Comparison of ENCODE assay signal across 8 cellular contexts in the genomic region with DNA sequence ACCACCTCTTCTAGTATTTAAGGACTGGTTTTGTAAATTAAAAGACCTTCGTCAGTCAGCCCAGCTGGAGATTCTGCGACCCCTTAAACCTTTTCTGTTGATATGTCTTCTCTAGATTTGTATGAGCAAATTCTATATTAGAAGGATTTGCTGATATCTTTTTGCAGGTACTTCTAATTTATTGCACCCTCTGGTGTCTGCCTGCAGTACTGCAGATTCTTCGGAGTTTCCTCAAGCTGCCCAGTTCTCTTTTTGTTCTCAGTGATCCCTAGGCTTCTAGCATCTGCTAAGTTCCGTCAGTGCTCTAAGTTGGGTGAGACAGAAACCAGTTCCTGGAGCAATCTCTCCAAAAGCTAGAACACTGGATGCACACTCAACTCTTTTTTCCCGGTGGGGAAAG.
A peak's percentile ranks its signal among the peaks of the same experiment; 100 is the strongest.
DNase-seq lines count a peak whose midpoint lies in the region; ATAC-seq and TF ChIP-seq lines count a peak whose summit lies in the region.

No MANE protein-coding gene starts in this region.

- H3K4me1 Mint-ChIP-seq in activated T-helper 17 cell treated with anti-CD3 and anti-CD28 coated beads, Interleukin-2, amount 50 U/mL, for 72 hours, result no peaks in the 10 kb centered on the region

- H3K27ac ChIP-seq in body of pancreas, result no peak overlapping the region

- no peak overlapping the region for H3K4me3 Mint-ChIP-seq in activated T-helper 17 cell treated with anti-CD3 and anti-CD28 coated beads, Interleukin-2, amount 50 U/mL, for 72 hours

- H3K27me3 ChIP-seq in body of pancreas (no peaks in the 10 kb centered on the region), kidney epithelial cell (ENCODE audit: control insufficient read depth, insufficient read depth, low read length) (no peaks in the 10 kb centered on the region)

- H3K27ac Mint-ChIP-seq in activated T-helper 17 cell treated with anti-CD3 and anti-CD28 coated beads, Interleukin-2, amount 50 U/mL, for 72 hours, result no peak overlapping the region

- peak; percentile 61 to 90 (median 77) for TF ChIP-seq CTCF in body of pancreas (IDR thresholded peaks at IDR 0.05)
- TF ChIP-seq CTCF in kidney epithelial cell (IDR thresholded peaks at IDR 0.05; ENCODE audit: insufficient read depth, low read length, poor library complexity, severe bottlenecking), result peak; percentile 83

- no peaks in the 10 kb centered on the region for H3K36me3 Mint-ChIP-seq in activated T-helper 17 cell treated with anti-CD3 and anti-CD28 coated beads, Interleukin-2, amount 50 U/mL, for 72 hours (ENCODE audit: low read depth)

- peak; percentile 63 for ATAC-seq in GM21367 (IDR thresholded peaks at IDR 0.05; ENCODE audit: unreplicated experiment)
- ATAC-seq in body of pancreas, result peak; percentile 72
- ATAC-seq in activated T-helper 17 cell treated with anti-CD3 and anti-CD28 coated beads, Interleukin-2, amount 50 U/mL, for 72 hours (replicated peaks), result no peak

- H3K27me3 Mint-ChIP-seq in activated T-helper 17 cell treated with anti-CD3 and anti-CD28 coated beads, Interleukin-2, amount 50 U/mL, for 72 hours, result no peaks in the 10 kb centered on the region

- H3K36me3 ChIP-seq in body of pancreas (replicated peaks in 1 of 2; ENCODE audit: insufficient read depth in 1 of 2, low read depth in 2 of 2) (no peaks in the 10 kb centered on the region), kidney epithelial cell (ENCODE audit: control insufficient read depth, insufficient read depth, low read length) (no peaks in the 10 kb centered on the region)

- TF ChIP-seq POLR2A in body of pancreas (IDR thresholded peaks at IDR 0.05), result no peak

- no peaks in the 10 kb centered on the region for H3K9me3 Mint-ChIP-seq in activated T-helper 17 cell treated with anti-CD3 and anti-CD28 coated beads, Interleukin-2, amount 50 U/mL, for 72 hours

- intact Hi-C loops in body of pancreas (cut with DNase I), result loop anchor here (5.0 kb wide), 1 partner anchor 274 kb away; no protein-coding TSS in a partner anchor

- H3K9me3 ChIP-seq in body of pancreas, result no peaks in the 10 kb centered on the region

- H3K4me3 ChIP-seq in body of pancreas (no peak overlapping the region), kidney epithelial cell (ENCODE audit: low read depth, low read length) (no peak overlapping the region)

- no peaks in the 10 kb centered on the region for H3K4me1 ChIP-seq in body of pancreas

- WGBS in body of pancreas, 2 donors, result 23 to 26% methylated on average over 5 of the region's 5 CpGs

- DNase-seq in EL (peak; percentile 50), HS-5 (ENCODE audit: low read depth) (peak; percentile 25), SK-N-DZ (ENCODE audit: low spot score) (peak; percentile 48), body of pancreas (peak; percentile 64 to 78 (median 72)), kidney epithelial cell (ENCODE audit: low read depth) (peak; percentile 4)
- peak; percentile 8 to 16 for DNase-seq in stimulated activated CD4-positive, alpha-beta T cell treated with anti-CD3 and anti-CD28 coated beads, Interleukin-4, amount 100 ng/mL, for 4 hours

Comparison
In these comparisons a context has a peak if more than half of its experiments do, and no peak if none do; other contexts are left out.
1. DNase-seq: peak in every context shown above with its lines; median percentile 72 in body of pancreas; 50 in EL; 48 in SK-N-DZ; 25 in HS-5; 12 in stimulated activated CD4-positive, alpha-beta T cell treated with anti-CD3 and anti-CD28 coated beads, Interleukin-4, amount 100 ng/mL, for 4 hours; 4 in kidney epithelial cell.